In genomic region chr18:766550-766860, GRCh38 we compare ENCODE assay signal across 1 cellular context.
TF ChIP-seq lines count a peak whose summit lies in the region.

No MANE protein-coding gene starts in this region.

TF ChIP-seq in HEK293, 187 proteins besides CTCF, POLR2A, EP300 and RAD21 (continued from another document):
- no peak for TF ChIP-seq TSHZ1 (tag by site-specific recombination; IDR thresholded peaks at IDR 0.05; ENCODE audit: borderline replicate concordance)
